In genomic region chr2:234677758-234678538, GRCh38 we compare ENCODE assay signal across 13 cellular contexts.
DNase-seq lines count a peak whose midpoint lies in the region; ATAC-seq and TF ChIP-seq lines count a peak whose summit lies in the region.
"Had no signal": no experiment of that assay in that cellular context is flagged by ENCODE, and none has a peak within 500 bp of the region (broad histone marks: within the 10 kb centered on the region; RNA-seq: fewer than 3 reads in every experiment).

No MANE protein-coding gene starts in this region.

- H3K79me2 ChIP-seq in PC-3 (ENCODE audit: low read length) = no peaks in the 10 kb centered on the region
- no peaks in the 10 kb centered on the region for H3K79me2 ChIP-seq in Karpas-422 (ENCODE audit: low read length)

- TF ChIP-seq CTCF in PC-3 (conservative IDR thresholded peaks at IDR 0.05; ENCODE audit: low read depth, low read length) (no peak), esophagus muscularis mucosa (IDR thresholded peaks at IDR 0.05) (no peak)

- H3F3A ChIP-seq in PC-3 (ENCODE audit: low read length, unreplicated experiment) = peaks cover 11% of the 10 kb centered on the region

- H3K4me3 ChIP-seq in PC-3 (ENCODE audit: low read length) (no peak overlapping the region), esophagus muscularis mucosa (no peak overlapping the region), skeletal muscle satellite cell (ENCODE audit: low read length) (no peak overlapping the region), Karpas-422 (ENCODE audit: low read length) (no peak overlapping the region)
- H3K4me3 ChIP-seq: tibial artery had no signal

- no TSS peak for BruUV-seq in PC-3 (replicated peaks; lab: Mats Ljungman, UMichigan)

- H3K27me3 ChIP-seq in PC-3 (ENCODE audit: low read length) (no peaks in the 10 kb centered on the region), esophagus muscularis mucosa (no peaks in the 10 kb centered on the region), skeletal muscle satellite cell (ENCODE audit: control insufficient read depth, insufficient read depth, low read length) (no peaks in the 10 kb centered on the region), Karpas-422 (ENCODE audit: low read length) (no peaks in the 10 kb centered on the region)
- H3K27me3 ChIP-seq: tibial artery had no signal

- peak overlapping the region; percentile 18; the same call in 1 of the 2 replicates for H3K4me2 ChIP-seq in PC-3 (ENCODE audit: low read length)
- H3K4me2 ChIP-seq in skeletal muscle satellite cell (ENCODE audit: low read length) = peak overlapping the region; percentile 3
- H3K4me2 ChIP-seq in Karpas-422 (ENCODE audit: low read depth, low read length, poor library complexity, severe bottlenecking) = no peak overlapping the region

- H3K27ac ChIP-seq in PC-3 (ENCODE audit: low read length) (no peak overlapping the region), esophagus muscularis mucosa (replicated peaks in 1 of 4) (no peak overlapping the region), Karpas-422 (ENCODE audit: low read length) (no peak overlapping the region)

- H3K9me3 ChIP-seq in PC-3 (ENCODE audit: low read length) = no peaks in the 10 kb centered on the region
- no peaks in the 10 kb centered on the region for H3K9me3 ChIP-seq in esophagus muscularis mucosa
- no peaks in the 10 kb centered on the region for H3K9me3 ChIP-seq in skeletal muscle satellite cell (replicated peaks; ENCODE audit: low read length)
- H3K9me3 ChIP-seq in Karpas-422 (ENCODE audit: low read length) = no peaks in the 10 kb centered on the region
- H3K9me3 ChIP-seq: tibial artery had no signal

- no peak overlapping the region for H2AFZ ChIP-seq in PC-3 (ENCODE audit: low read length)
- H2AFZ ChIP-seq in Karpas-422 (ENCODE audit: low read length) = no peak overlapping the region

- no peaks in the 10 kb centered on the region for H3K36me3 ChIP-seq in PC-3 (ENCODE audit: low read depth, low read length)
- H3K36me3 ChIP-seq in esophagus muscularis mucosa = no peaks in the 10 kb centered on the region
- H3K36me3 ChIP-seq in skeletal muscle satellite cell (ENCODE audit: insufficient read depth, low read length) = no peaks in the 10 kb centered on the region
- H3K36me3 ChIP-seq in Karpas-422 (ENCODE audit: insufficient read depth, low read length) = no peaks in the 10 kb centered on the region
- H3K36me3 ChIP-seq: tibial artery had no signal

- no peaks in the 10 kb centered on the region for H4K20me1 ChIP-seq in PC-3 (ENCODE audit: low read length)
- no peaks in the 10 kb centered on the region for H4K20me1 ChIP-seq in Karpas-422 (ENCODE audit: insufficient read depth, low read depth, low read length)

- no peak overlapping the region for H3K9ac ChIP-seq in PC-3 (ENCODE audit: low read length)
- H3K9ac ChIP-seq in skeletal muscle satellite cell (ENCODE audit: low read depth, low read length) = no peak overlapping the region
- H3K9ac ChIP-seq in Karpas-422 (ENCODE audit: low read length) = no peak overlapping the region

- POLR2A ChIA-PET in PC-3 (lab: Charles Lee; ENCODE audit: unreplicated experiment) = no interaction called here

- ATAC-seq in PC-3 = peak; percentile 57
- no peak for ATAC-seq in HG03175 (IDR thresholded peaks at IDR 0.05; ENCODE audit: unreplicated experiment)

- intact Hi-C loops in PC-3 (cut with micrococcal nuclease) = loop anchor here (10.0 kb wide), 1 partner anchor 123 kb away; no protein-coding TSS in a partner anchor
- intact Hi-C loops in esophagus muscularis mucosa (cut with DNase I) = no loop called here

- no peak for TF ChIP-seq POLR2A in esophagus muscularis mucosa (IDR thresholded peaks at IDR 0.05; ENCODE audit: low read depth)

- H3K4me1 ChIP-seq in PC-3 (ENCODE audit: insufficient read depth, low read length) (peaks cover 61% of the 10 kb centered on the region), esophagus muscularis mucosa (peaks cover 10 to 16% (median 15%) of the 10 kb centered on the region in 4 donors), skeletal muscle satellite cell (ENCODE audit: control insufficient read depth, insufficient read depth, low read length) (peaks cover 69% of the 10 kb centered on the region), Karpas-422 (ENCODE audit: low read length) (no peaks in the 10 kb centered on the region)

- no peaks in the 10 kb centered on the region for H3K9me2 ChIP-seq in PC-3 (replicated peaks; ENCODE audit: low read length)
- H3K9me2 ChIP-seq in Karpas-422 (replicated peaks; ENCODE audit: insufficient read depth, low read length) = no peaks in the 10 kb centered on the region

- WGBS in esophagus muscularis mucosa = 80% methylated on average over 4 of the region's 6 CpGs

- TF ChIP-seq EP300 in esophagus muscularis mucosa (IDR thresholded peaks at IDR 0.05) = no peak

- CTCF ChIA-PET in PC-3 (lab: Charles Lee) = no interaction called here

- DNase-seq in NCI-H2171 treated with DMSO at 0.1 percent for 48 hours (lab: John Stamatoyannopoulos, UW) (peak; percentile 11), NCI-H2171 (lab: John Stamatoyannopoulos, UW) (no peak), PC-3 (peak; percentile 88), esophagus muscularis mucosa (ENCODE audit: extremely low spot score) (peak; percentile 81), Karpas-422 (no peak)
- DNase-seq in activated CD8-positive, alpha-beta memory T cell treated with anti-CD3 and anti-CD28 coated beads, Interleukin-2, amount 50 U/mL, for 48 hours = no peak
- DNase-seq: activated naive CD4-positive, alpha-beta T cell treated with Interleukin-2 at 50 U/mL for 16 hours; MM.1S; NCI-H510A; posterior cingulate gyrus had no signal

Comparison
In these comparisons a context has a peak if more than half of its experiments do, and no peak if none do; other contexts are left out.
1. DNase-seq: peak in NCI-H2171 treated with DMSO at 0.1 percent for 48 hours (single experiment), PC-3 (single experiment) and esophagus muscularis mucosa (single experiment); none in NCI-H2171 (single experiment), activated CD8-positive, alpha-beta memory T cell treated with anti-CD3 and anti-CD28 coated beads, Interleukin-2, amount 50 U/mL, for 48 hours (single experiment) and Karpas-422 (single experiment).